ENCODE assay signal across 18 cellular contexts in the genomic region with DNA sequence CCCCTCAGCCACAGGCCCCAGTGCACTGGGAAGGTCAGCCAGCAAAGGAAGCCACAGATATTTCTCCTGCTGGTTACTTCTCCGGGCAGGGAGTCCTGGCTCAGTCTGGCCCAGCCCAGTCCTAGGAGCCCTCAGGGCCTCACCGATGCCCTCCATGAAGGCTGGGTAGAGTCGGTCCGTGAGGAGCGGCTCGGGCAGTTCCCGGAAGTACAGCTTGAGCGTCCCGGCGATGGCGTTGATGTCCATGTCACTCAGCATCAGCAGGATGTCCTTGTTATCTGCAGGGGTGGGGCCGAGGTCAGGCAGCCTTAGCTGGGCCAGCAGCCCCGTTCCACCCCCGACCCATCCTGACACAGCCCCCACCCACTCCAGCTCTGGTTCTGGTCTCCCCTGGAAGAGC. TPM values are rescaled to one million over a fixed set of nuclear protein-coding genes. Genes with fewer than 3 reads are reported as not detected.
A peak's percentile ranks its signal among the peaks of the same experiment; 100 is the strongest.
DNase-seq lines count a peak whose midpoint lies in the region; ATAC-seq and TF ChIP-seq lines count a peak whose summit lies in the region.
"Had no signal": no experiment of that assay in that cellular context is flagged by ENCODE, and none has a peak within 500 bp of the region (broad histone marks: within the 10 kb centered on the region; RNA-seq: fewer than 3 reads in every experiment).

No MANE protein-coding gene starts in this region.

- no peaks in the 10 kb centered on the region for H3K23me2 ChIP-seq in H9 (ENCODE audit: insufficient read length, low read depth, low read length, poor library complexity, severe bottlenecking)

- no peaks in the 10 kb centered on the region for H3K9me3 Mint-ChIP-seq in activated naive CD4-positive, alpha-beta T cell treated with anti-CD3 and anti-CD28 coated beads, Interleukin-2, amount 10 ng/mL, durations not matched to agents 7 days and 5 days
- no peaks in the 10 kb centered on the region for H3K9me3 Mint-ChIP-seq in activated naive CD4-positive, alpha-beta T cell treated with anti-CD3 and anti-CD28 coated beads for 36 hours
- no peaks in the 10 kb centered on the region for H3K9me3 Mint-ChIP-seq in H9

- no peak overlapping the region for H2AK5ac ChIP-seq in H9 (ENCODE audit: insufficient read length, low read length)

- H4K91ac ChIP-seq in H9 (ENCODE audit: insufficient read length, low read depth, low read length), result no peak overlapping the region

- no peak overlapping the region for H2BK5ac ChIP-seq in H9 (ENCODE audit: insufficient read length, low read length)

- no peak overlapping the region for H3K4me2 ChIP-seq in H9 (ENCODE audit: insufficient read depth, insufficient read length, low read length)

- H4K20me1 ChIP-seq in H9 (ENCODE audit: control insufficient read depth, insufficient read depth, insufficient read length), result no peaks in the 10 kb centered on the region

- no peaks in the 10 kb centered on the region for H3K27me3 Mint-ChIP-seq in activated naive CD4-positive, alpha-beta T cell treated with anti-CD3 and anti-CD28 coated beads, Interleukin-2, amount 10 ng/mL, durations not matched to agents 7 days and 5 days
- no peaks in the 10 kb centered on the region for H3K27me3 Mint-ChIP-seq in activated naive CD4-positive, alpha-beta T cell treated with anti-CD3 and anti-CD28 coated beads for 36 hours (ENCODE audit: low read depth)
- no peaks in the 10 kb centered on the region; the same call in 1 of the 2 replicates for H3K27me3 Mint-ChIP-seq in H9 (ENCODE audit: low read depth)

- no peaks in the 10 kb centered on the region for H3K79me1 ChIP-seq in H9 (ENCODE audit: insufficient read depth, low read depth, low read length, poor library complexity, severe bottlenecking)

- ATAC-seq in right cardiac atrium (no peak), HG03039 (IDR thresholded peaks at IDR 0.05; ENCODE audit: unreplicated experiment) (no peak)
- ATAC-seq: PC-3 had no signal

- no peak overlapping the region for H3K23ac ChIP-seq in H9 (ENCODE audit: insufficient read length, low read depth, low read length)

- no peak overlapping the region for H3K14ac ChIP-seq in H9 (ENCODE audit: insufficient read depth, low read length)

- H3K18ac ChIP-seq in H9 (ENCODE audit: insufficient read length, low read depth, low read length), result no peak overlapping the region

- no peak overlapping the region for H2AFZ ChIP-seq in H9 (ENCODE audit: low read length)

- H3K27ac Mint-ChIP-seq in activated naive CD4-positive, alpha-beta T cell treated with anti-CD3 and anti-CD28 coated beads, Interleukin-2, amount 10 ng/mL, durations not matched to agents 7 days and 5 days, result peak overlapping the region; percentile 42
- H3K27ac Mint-ChIP-seq in activated naive CD4-positive, alpha-beta T cell treated with anti-CD3 and anti-CD28 coated beads for 36 hours, result no peak overlapping the region
- H3K27ac Mint-ChIP-seq in H9, result no peak overlapping the region

- no peak overlapping the region for H3K4me3 Mint-ChIP-seq in activated naive CD4-positive, alpha-beta T cell treated with anti-CD3 and anti-CD28 coated beads, Interleukin-2, amount 10 ng/mL, durations not matched to agents 7 days and 5 days
- no peak overlapping the region for H3K4me3 Mint-ChIP-seq in activated naive CD4-positive, alpha-beta T cell treated with anti-CD3 and anti-CD28 coated beads for 36 hours
- no peak overlapping the region for H3K4me3 Mint-ChIP-seq in H9

- TF ChIP-seq CTCF in ascending aorta (IDR thresholded peaks at IDR 0.05), result no peak
- TF ChIP-seq CTCF in tibial artery (IDR thresholded peaks at IDR 0.05), result no peak
- no peak for TF ChIP-seq CTCF in H9 (conservative IDR thresholded peaks at IDR 0.05)

- no peak overlapping the region for H2BK15ac ChIP-seq in H9 (ENCODE audit: low read depth, low read length)

- no peak overlapping the region for H3K4ac ChIP-seq in H9 (ENCODE audit: low read depth, low read length)

- H3K56ac ChIP-seq in H9 (ENCODE audit: insufficient read length, low read depth, low read length), result no peak overlapping the region

- no peaks in the 10 kb centered on the region for H3K79me2 ChIP-seq in H9 (ENCODE audit: insufficient read depth, low read length)

- H3K36me3 Mint-ChIP-seq in activated naive CD4-positive, alpha-beta T cell treated with anti-CD3 and anti-CD28 coated beads, Interleukin-2, amount 10 ng/mL, durations not matched to agents 7 days and 5 days, result peaks cover 21% of the 10 kb centered on the region
- no peaks in the 10 kb centered on the region for H3K36me3 Mint-ChIP-seq in activated naive CD4-positive, alpha-beta T cell treated with anti-CD3 and anti-CD28 coated beads for 36 hours (ENCODE audit: low read depth)
- H3K36me3 Mint-ChIP-seq in H9 (ENCODE audit: insufficient read depth in 1 of 3, low read depth in 3 of 3), result peaks cover 0 to 3% (median under 1%) of the 10 kb centered on the region in 3 experiments; a peak in 2 of 7 replicates

- H2BK120ac ChIP-seq in H9 (ENCODE audit: low read depth, low read length, poor library complexity, severe bottlenecking), result no peak overlapping the region

- DNase-seq in activated naive CD4-positive, alpha-beta T cell treated with anti-CD3 and anti-CD28 coated beads, Interleukin-2, amount 10 ng/mL, durations not matched to agents 7 days and 5 days, result no peak
- no peak for DNase-seq in activated naive CD4-positive, alpha-beta T cell treated with anti-CD3 and anti-CD28 coated beads for 36 hours
- DNase-seq in ascending aorta (ENCODE audit: low spot score in 2 of 2), result no peak
- peak in 2 of 3 donors; percentile 53 to 54 for DNase-seq in right cardiac atrium
- DNase-seq in tibial artery, result no peak
- DNase-seq in stimulated activated CD4-positive, alpha-beta T cell treated with anti-CD3 and anti-CD28 coated beads, Interleukin-4, amount 100 ng/mL, for 1 hour, result no peak
- no peak for DNase-seq in H9
- DNase-seq: 8988T, DMS79 treated with DMSO at 0.1 percent for 48 hours, Karpas-422, NCI-H1048, NCI-H1436, NCI-H1930, NCI-H226, NCI-H524, PC-3, RPMI8226 had no signal

- peaks cover 45 to 47% of the 10 kb centered on the region in 2 donors for H3K36me3 ChIP-seq in ascending aorta
- peaks cover 40 to 52% (median 47%) of the 10 kb centered on the region in 3 donors for H3K36me3 ChIP-seq in tibial artery

- H3K27me3 ChIP-seq in ascending aorta (no peaks in the 10 kb centered on the region), right cardiac atrium (ENCODE audit: control insufficient read depth, insufficient read depth) (no peaks in the 10 kb centered on the region), tibial artery (no peaks in the 10 kb centered on the region), H9 (ENCODE audit: insufficient read depth, low read length) (no peaks in the 10 kb centered on the region)

- no peak overlapping the region for H3T11ph ChIP-seq in H9 (ENCODE audit: low read length)

- H3K4me3 ChIP-seq in ascending aorta (no peak overlapping the region), right cardiac atrium (ENCODE audit: low read length) (no peak overlapping the region), tibial artery (no peak overlapping the region)

- H3K27ac ChIP-seq in ascending aorta (peak overlapping the region; percentile 89 to 95), right cardiac atrium (ENCODE audit: low read length) (no peak overlapping the region), tibial artery (peak overlapping the region; percentile 87 to 97), H9 (ENCODE audit: insufficient read length, low read depth, low read length) (no peak overlapping the region)

- CTCF ChIA-PET in activated naive CD4-positive, alpha-beta T cell treated with anti-CD3 and anti-CD28 coated beads, Interleukin-2, amount 10 ng/mL, durations not matched to agents 7 days and 5 days (lab: Charles Lee), result no interaction called here
- CTCF ChIA-PET in activated naive CD4-positive, alpha-beta T cell treated with anti-CD3 and anti-CD28 coated beads for 36 hours (lab: Charles Lee), result no interaction called here

- no peak overlapping the region for H2BK20ac ChIP-seq in H9 (ENCODE audit: low read depth, low read length, poor library complexity, severe bottlenecking)

- H4K8ac ChIP-seq in H9 (replicated peaks; ENCODE audit: insufficient read length, low read depth, low read length), result no peak overlapping the region

- H3K4me1 ChIP-seq in ascending aorta (peaks cover 32 to 39% of the 10 kb centered on the region in 2 donors), right cardiac atrium (ENCODE audit: control insufficient read depth, insufficient read depth, low read length) (peaks cover 4% of the 10 kb centered on the region), tibial artery (peaks cover 11 to 52% (median 43%) of the 10 kb centered on the region in 4 donors), H9 (ENCODE audit: insufficient read depth, low read length) (no peaks in the 10 kb centered on the region)

- peaks cover 4% of the 10 kb centered on the region for H3K4me1 Mint-ChIP-seq in activated naive CD4-positive, alpha-beta T cell treated with anti-CD3 and anti-CD28 coated beads, Interleukin-2, amount 10 ng/mL, durations not matched to agents 7 days and 5 days
- H3K4me1 Mint-ChIP-seq in activated naive CD4-positive, alpha-beta T cell treated with anti-CD3 and anti-CD28 coated beads for 36 hours (ENCODE audit: low read depth), result peaks cover under 1% of the 10 kb centered on the region
- peaks cover under 1% of the 10 kb centered on the region in 2 experiments; a peak in 2 of 4 replicates for H3K4me1 Mint-ChIP-seq in H9

- intact Hi-C loops in activated naive CD4-positive, alpha-beta T cell treated with anti-CD3 and anti-CD28 coated beads for 36 hours (cut with micrococcal nuclease), result no loop called here
- intact Hi-C loops in ascending aorta (cut with DNase I) (no loop called here), right cardiac atrium (cut with DNase I) (no loop called here), tibial artery (cut with DNase I; ENCODE audit: low total_unique reads) (no loop called here)

- H4K5ac ChIP-seq in H9 (ENCODE audit: insufficient read length, low read depth, low read length), result no peak overlapping the region

- H3K9me3 ChIP-seq in ascending aorta, result no peaks in the 10 kb centered on the region
- H3K9me3 ChIP-seq in right cardiac atrium (ENCODE audit: control insufficient read depth, low read length), result no peaks in the 10 kb centered on the region
- no peaks in the 10 kb centered on the region for H3K9me3 ChIP-seq in tibial artery
- H3K9me3 ChIP-seq in H9 (ENCODE audit: control insufficient read depth, low read depth, low read length), result no peaks in the 10 kb centered on the region

- H2BK12ac ChIP-seq in H9 (ENCODE audit: insufficient read length, low read depth, low read length), result no peak overlapping the region

- 69% methylated on average over 14 of the region's 14 CpGs for WGBS in right cardiac atrium
- WGBS in H9 (ENCODE audit: extremely low coverage, insufficient read length, low lambda C conversion rate), result no CpG with 5 or more reads among the region's 14 CpGs

- no peak overlapping the region for H3K9ac ChIP-seq in H9 (ENCODE audit: extremely low read depth, insufficient read length, low read length)

RNA-seq across cellular contexts. Expression of a gene that starts 13.7 kb away (rescaled TPM):
- total RNA-seq in activated naive CD4-positive, alpha-beta T cell treated with anti-CD3 and anti-CD28 coated beads for 36 hours, result 1 to 10 TPM; 7.3 to 7.4 TPM
- total RNA-seq in ascending aorta (12.1 TPM), right cardiac atrium (10 to 100 TPM; 13.9 to 16.1 (median 14.4) TPM), H9 (2021) (23.0 and 23.7 TPM in 2 replicates)
- 14.2 TPM for polyA plus RNA-seq in right cardiac atrium

RNA-seq across cellular contexts. Expression of a gene that starts 31.0 kb away (rescaled TPM):
- under 1 TPM; 0.20 to 0.33 TPM for total RNA-seq in activated naive CD4-positive, alpha-beta T cell treated with anti-CD3 and anti-CD28 coated beads for 36 hours
- total RNA-seq in ascending aorta (67.3 TPM), right cardiac atrium (10 to 100 TPM; 14.7 to 21.8 (median 17.3) TPM), H9 (2021) (91.7 and 93.6 TPM in 2 replicates)
- polyA plus RNA-seq in right cardiac atrium, result 11.6 TPM

Comparison
In these comparisons a context has a peak if more than half of its experiments do, and no peak if none do; other contexts are left out.
1. DNase-seq: peak in right cardiac atrium (2 of 3); none in activated naive CD4-positive, alpha-beta T cell treated with anti-CD3 and anti-CD28 coated beads, Interleukin-2, amount 10 ng/mL, durations not matched to agents 7 days and 5 days (single experiment), activated naive CD4-positive, alpha-beta T cell treated with anti-CD3 and anti-CD28 coated beads for 36 hours (single experiment), ascending aorta (0 of 2), tibial artery (0 of 2), stimulated activated CD4-positive, alpha-beta T cell treated with anti-CD3 and anti-CD28 coated beads, Interleukin-4, amount 100 ng/mL, for 1 hour (single experiment) and H9 (single experiment).
2. H3K27ac ChIP-seq: peak in ascending aorta (2 of 2) and tibial artery (2 of 2); none in right cardiac atrium (single experiment) and H9 (single experiment).
3. RNA of a gene that starts 31.0 kb away (total RNA-seq): 91.7 to 93.6 TPM in H9, 67.3 TPM in ascending aorta (single experiment) and 14.7 to 21.8 TPM in right cardiac atrium; 0.20 to 0.33 TPM in activated naive CD4-positive, alpha-beta T cell treated with anti-CD3 and anti-CD28 coated beads for 36 hours; every median in the first group is over 10 times any median in the second.